In genomic region chr11:69204246-69205124, GRCh38 we compare ENCODE assay signal across 1 cellular context.
TF ChIP-seq lines count a peak whose summit lies in the region.

No MANE protein-coding gene starts in this region.

TF ChIP-seq in H1, 55 proteins besides CTCF, POLR2A, EP300 and RAD21:
- no peak for TF ChIP-seq JUND (IDR thresholded peaks at IDR 0.05; ENCODE audit: low read length)
- no peak for TF ChIP-seq RNF2 (IDR thresholded peaks at IDR 0.05; ENCODE audit: borderline replicate concordance, low read depth, low read length, missing control alignments, poor library complexity, severe bottlenecking)
- no peak for TF ChIP-seq ATF2 (IDR thresholded peaks at IDR 0.05; ENCODE audit: low read length)
- TF ChIP-seq HDAC6 (IDR thresholded peaks at IDR 0.05; ENCODE audit: low read depth, low read length): no peak
- no peak for TF ChIP-seq SP1 (IDR thresholded peaks at IDR 0.05; ENCODE audit: low read depth, low read length)
- no peak for TF ChIP-seq KDM5A (IDR thresholded peaks at IDR 0.05; ENCODE audit: low read length)
- TF ChIP-seq BACH1 (IDR thresholded peaks at IDR 0.05; ENCODE audit: low read length): no peak
- TF ChIP-seq GTF2F1 (IDR thresholded peaks at IDR 0.05; ENCODE audit: borderline replicate concordance, low read depth, low read length): no peak
- no peak for TF ChIP-seq CHD7 (IDR thresholded peaks at IDR 0.05; ENCODE audit: insufficient replicate concordance, low read length)
TF ChIP-seq in H1: peak in this region for 0.
